Comparison of ENCODE assay signal across 11 cellular contexts in genomic region chr1:9653195-9653782, GRCh38. TPM values are rescaled to one million over a fixed set of nuclear protein-coding genes. Genes with fewer than 3 reads are reported as not detected.
DNase-seq lines count a peak whose midpoint lies in the region; TF ChIP-seq lines count a peak whose summit lies in the region.
"Had no signal": no experiment of that assay in that cellular context is flagged by ENCODE, and none has a peak within 500 bp of the region (broad histone marks: within the 10 kb centered on the region; RNA-seq: fewer than 3 reads in every experiment).

No MANE protein-coding gene starts in this region.

- H3K27ac Mint-ChIP-seq in MCF 10A (ENCODE audit: low read depth, unreplicated experiment), result no peak overlapping the region
- H3K27ac Mint-ChIP-seq in activated CD4-positive, alpha-beta T cell treated with anti-CD3 and anti-CD28 coated beads, Interleukin-2, amount 10 ng/mL, durations not matched to agents 7 days and 5 days, result peak overlapping the region; percentile 96

- peak overlapping the region; percentile 50 to 76 (median 58) for H3K4me3 ChIP-seq in breast epithelium
- peak overlapping the region in 3 of 4 donors; percentile 51 to 73 (median 69) for H3K4me3 ChIP-seq in esophagus squamous epithelium

- H3K9me3 ChIP-seq in breast epithelium, result no peaks in the 10 kb centered on the region
- no peaks in the 10 kb centered on the region for H3K9me3 ChIP-seq in esophagus squamous epithelium

- H3K9me3 Mint-ChIP-seq in MCF 10A (ENCODE audit: unreplicated experiment), result no peaks in the 10 kb centered on the region
- no peaks in the 10 kb centered on the region for H3K9me3 Mint-ChIP-seq in activated CD4-positive, alpha-beta T cell treated with anti-CD3 and anti-CD28 coated beads, Interleukin-2, amount 10 ng/mL, durations not matched to agents 7 days and 5 days

- H3K4me1 Mint-ChIP-seq in MCF 10A (ENCODE audit: insufficient read depth, unreplicated experiment), result no peaks in the 10 kb centered on the region
- H3K4me1 Mint-ChIP-seq in activated CD4-positive, alpha-beta T cell treated with anti-CD3 and anti-CD28 coated beads, Interleukin-2, amount 10 ng/mL, durations not matched to agents 7 days and 5 days, result peaks cover 71% of the 10 kb centered on the region

- TF ChIP-seq POLR2A in breast epithelium (IDR thresholded peaks at IDR 0.05), result no peak
- TF ChIP-seq POLR2A in esophagus squamous epithelium (IDR thresholded peaks at IDR 0.05), result no peak

- BruUV-seq in MCF 10A (replicated peaks; lab: Mats Ljungman, UMichigan), result no TSS peak

- H3K36me3 Mint-ChIP-seq in MCF 10A (ENCODE audit: insufficient read depth, unreplicated experiment), result no peaks in the 10 kb centered on the region
- peaks cover 49% of the 10 kb centered on the region for H3K36me3 Mint-ChIP-seq in activated CD4-positive, alpha-beta T cell treated with anti-CD3 and anti-CD28 coated beads, Interleukin-2, amount 10 ng/mL, durations not matched to agents 7 days and 5 days (ENCODE audit: low read depth)

- DNase-seq in breast epithelium (ENCODE audit: low spot score in 2 of 2) (no peak), MCF 10A (ENCODE audit: unreplicated experiment) (no peak), esophagus squamous epithelium (lab: John Stamatoyannopoulos, UW) (no peak), iPS-NIHi7 (ENCODE audit: extremely low spot score) (no peak), retina (no peak), NCI-H1105 treated with DMSO at 0.1 percent for 48 hours (lab: John Stamatoyannopoulos, UW) (no peak)
- DNase-seq in activated CD4-positive, alpha-beta T cell treated with anti-CD3 and anti-CD28 coated beads, Interleukin-2, amount 10 ng/mL, durations not matched to agents 7 days and 5 days, result peak; percentile 44
- DNase-seq: GOT3, NCI-H524 treated with DMSO at 0.1 percent for 48 hours, T-helper 9 cell had no signal

- H3K4me1 ChIP-seq in breast epithelium, result peaks cover 0 to 5% of the 10 kb centered on the region in 2 donors
- H3K4me1 ChIP-seq in esophagus squamous epithelium, result peaks cover 9 to 27% (median 9%) of the 10 kb centered on the region in 3 donors

- CTCF ChIA-PET in MCF 10A (lab: Yijun Ruan, JAX), result no interaction called here
- CTCF ChIA-PET in activated CD4-positive, alpha-beta T cell treated with anti-CD3 and anti-CD28 coated beads, Interleukin-2, amount 10 ng/mL, durations not matched to agents 7 days and 5 days (lab: Charles Lee), result interaction anchor here (0.7 to 11.4 kb wide), 8 partner anchors 10 to 74 kb away, joined by 3 to 81 read pairs (median 3); no protein-coding TSS in a partner anchor

- 51 to 74% methylated on average over 15 to 17 of the region's 17 CpGs for WGBS in esophagus squamous epithelium, 2 donors

- H3K27ac ChIP-seq in breast epithelium (peak overlapping the region in 1 of 2 donors; percentile 48), esophagus squamous epithelium (peak overlapping the region in 3 of 4 donors; percentile 39 to 81 (median 60)), temporal lobe (ENCODE audit: low read depth, low read length) (peak overlapping the region; percentile 17)

- TF ChIP-seq CTCF in breast epithelium (IDR thresholded peaks at IDR 0.05), result no peak
- no peak for TF ChIP-seq CTCF in MCF 10A (IDR thresholded peaks at IDR 0.05; ENCODE audit: unreplicated experiment)
- TF ChIP-seq CTCF in esophagus squamous epithelium (IDR thresholded peaks at IDR 0.05), result no peak

- H3K27me3 Mint-ChIP-seq in MCF 10A (ENCODE audit: insufficient read depth, unreplicated experiment), result no peaks in the 10 kb centered on the region
- H3K27me3 Mint-ChIP-seq in activated CD4-positive, alpha-beta T cell treated with anti-CD3 and anti-CD28 coated beads, Interleukin-2, amount 10 ng/mL, durations not matched to agents 7 days and 5 days, result no peaks in the 10 kb centered on the region

- intact Hi-C loops in breast epithelium (cut with DNase I; ENCODE audit: low total_unique reads), result no loop called here
- intact Hi-C loops in MCF 10A (cut with micrococcal nuclease), result no loop called here
- intact Hi-C loops in esophagus squamous epithelium (cut with DNase I), result no loop called here

- H3K36me3 ChIP-seq in breast epithelium (no peaks in the 10 kb centered on the region), esophagus squamous epithelium (no peaks in the 10 kb centered on the region)

- H3K27me3 ChIP-seq in breast epithelium (peaks cover 4 to 17% of the 10 kb centered on the region in 2 donors), esophagus squamous epithelium (peaks cover 0 to 59% (median 4%) of the 10 kb centered on the region in 4 donors)

- POLR2A ChIA-PET in MCF 10A (lab: Yijun Ruan, JAX), result no interaction called here
- POLR2A ChIA-PET in activated CD4-positive, alpha-beta T cell treated with anti-CD3 and anti-CD28 coated beads, Interleukin-2, amount 10 ng/mL, durations not matched to agents 7 days and 5 days (lab: Charles Lee), result interaction anchor here (1.7 to 2.3 kb wide), 2 partner anchors 25 to 34 kb away, joined by 5 to 6 read pairs; no protein-coding TSS in a partner anchor

- H3K4me3 Mint-ChIP-seq in MCF 10A (ENCODE audit: unreplicated experiment), result no peak overlapping the region
- H3K4me3 Mint-ChIP-seq in activated CD4-positive, alpha-beta T cell treated with anti-CD3 and anti-CD28 coated beads, Interleukin-2, amount 10 ng/mL, durations not matched to agents 7 days and 5 days, result peak overlapping the region; percentile 95

RNA-seq across cellular contexts. Expression of gene PIK3CD, which starts 1.8 kb away (rescaled TPM):
- total RNA-seq in breast epithelium (10 to 100 TPM in 2 of 3 donors, 1 to 10 TPM in 1; 8.2 to 12.1 (median 11.9) TPM), MCF 10A (2022) (6.3 and 7.0 TPM in 2 replicates), esophagus squamous epithelium (10 to 100 TPM in 1 of 4 donors, 1 to 10 TPM in 3; 4.1 to 11.8 (median 7.7) TPM), temporal lobe (8.9 TPM)
- 100 to 1,000 TPM; 222 to 242 TPM for total RNA-seq in activated CD4-positive, alpha-beta T cell treated with anti-CD3 and anti-CD28 coated beads, Interleukin-2, amount 10 ng/mL, durations not matched to agents 7 days and 5 days

Comparison
In these comparisons a context has a peak if more than half of its experiments do, and no peak if none do; other contexts are left out.
1. RNA of gene PIK3CD, which starts 1.8 kb away (total RNA-seq): 222 to 242 TPM in activated CD4-positive, alpha-beta T cell treated with anti-CD3 and anti-CD28 coated beads, Interleukin-2, amount 10 ng/mL, durations not matched to agents 7 days and 5 days; 8.2 to 12.1 TPM in breast epithelium, 8.9 TPM in temporal lobe (single experiment), 4.1 to 11.8 TPM in esophagus squamous epithelium and 6.3 to 7.0 TPM in MCF 10A; every median in the first group is over 10 times any median in the second.